9 cellular contexts compared by ENCODE assay signal in genomic region chr6:107618672-107619071, GRCh38.
DNase-seq lines count a peak whose midpoint lies in the region; ATAC-seq and TF ChIP-seq lines count a peak whose summit lies in the region.
"Had no signal": no experiment of that assay in that cellular context is flagged by ENCODE, and none has a peak within 500 bp of the region (broad histone marks: within the 10 kb centered on the region; RNA-seq: fewer than 3 reads in every experiment).

No MANE protein-coding gene starts in this region.

- H3K4me3 ChIP-seq in CD8-positive, alpha-beta memory T cell (ENCODE audit: low read length), result no peak overlapping the region
- no peak overlapping the region for H3K4me3 ChIP-seq in MM.1S (ENCODE audit: low read length)
- H3K4me3 ChIP-seq in heart right ventricle, result no peak overlapping the region

- H3K36me3 ChIP-seq in CD8-positive, alpha-beta memory T cell (ENCODE audit: insufficient read depth, low read length), result no peaks in the 10 kb centered on the region
- H3K36me3 ChIP-seq in MM.1S (replicated peaks; ENCODE audit: insufficient read depth, low read length), result no peaks in the 10 kb centered on the region
- H3K36me3 ChIP-seq in heart right ventricle, result no peaks in the 10 kb centered on the region

- no peaks in the 10 kb centered on the region for H3K9me2 ChIP-seq in MM.1S (replicated peaks; ENCODE audit: insufficient read depth, low read length)

- no peaks in the 10 kb centered on the region for H3F3A ChIP-seq in MM.1S (ENCODE audit: insufficient read depth, low read length)

- H3K27me3 ChIP-seq in CD8-positive, alpha-beta memory T cell (ENCODE audit: insufficient read depth, low read length, poor library complexity, severe bottlenecking), result no peaks in the 10 kb centered on the region
- H3K27me3 ChIP-seq in MM.1S (replicated peaks; ENCODE audit: insufficient read depth, low read length), result no peaks in the 10 kb centered on the region
- H3K27me3 ChIP-seq in heart right ventricle, result no peaks in the 10 kb centered on the region

- peak; percentile 16 to 75 (median 64) for DNase-seq in CD8-positive, alpha-beta memory T cell
- DNase-seq in activated naive CD8-positive, alpha-beta T cell treated with anti-CD3 and anti-CD28 coated beads, Interleukin-2, amount 10 ng/mL, durations not matched to agents 7 days and 5 days, result peak; percentile 67
- no peak for DNase-seq in NCI-H1417 (lab: John Stamatoyannopoulos, UW)
- no peak for DNase-seq in MM.1S
- DNase-seq in NCI-H146 treated with DMSO at 0.1 percent for 48 hours (lab: John Stamatoyannopoulos, UW; ENCODE audit: unreplicated experiment), result no peak
- no peak for DNase-seq in heart right ventricle

- peak overlapping the region in 6 of 7 donors; percentile 32 to 72 (median 56) for H3K4me3 Mint-ChIP-seq in CD8-positive, alpha-beta memory T cell
- peak overlapping the region; percentile 48 for H3K4me3 Mint-ChIP-seq in activated naive CD8-positive, alpha-beta T cell treated with anti-CD3 and anti-CD28 coated beads, Interleukin-2, amount 10 ng/mL, durations not matched to agents 7 days and 5 days

- no peaks in the 10 kb centered on the region for H3K27me3 Mint-ChIP-seq in CD8-positive, alpha-beta memory T cell
- peaks cover 3% of the 10 kb centered on the region for H3K27me3 Mint-ChIP-seq in activated naive CD8-positive, alpha-beta T cell treated with anti-CD3 and anti-CD28 coated beads, Interleukin-2, amount 10 ng/mL, durations not matched to agents 7 days and 5 days

- H3K9me3 ChIP-seq in CD8-positive, alpha-beta memory T cell (ENCODE audit: low read length), result no peaks in the 10 kb centered on the region
- H3K9me3 ChIP-seq in MM.1S (replicated peaks; ENCODE audit: insufficient read depth, low read length) (no peaks in the 10 kb centered on the region), heart right ventricle (no peaks in the 10 kb centered on the region)

- ATAC-seq in GM21390 (IDR thresholded peaks at IDR 0.05; ENCODE audit: unreplicated experiment) (peak; percentile 97), HG03521 (IDR thresholded peaks at IDR 0.05; ENCODE audit: unreplicated experiment) (peak; percentile 97), heart right ventricle (no peak)
- peak; percentile 99 for ATAC-seq in activated naive CD8-positive, alpha-beta T cell treated with anti-CD3 and anti-CD28 coated beads, Interleukin-2, amount 10 ng/mL, durations not matched to agents 7 days and 5 days (ENCODE audit: low read depth)

- peaks cover 0 to 4% (median 0%) of the 10 kb centered on the region in 3 donors for H3K36me3 Mint-ChIP-seq in CD8-positive, alpha-beta memory T cell
- H3K36me3 Mint-ChIP-seq in activated naive CD8-positive, alpha-beta T cell treated with anti-CD3 and anti-CD28 coated beads, Interleukin-2, amount 10 ng/mL, durations not matched to agents 7 days and 5 days, result peaks cover 9% of the 10 kb centered on the region

- no peak overlapping the region for H3K9ac ChIP-seq in MM.1S (ENCODE audit: low read length)

- H3K9me3 Mint-ChIP-seq in CD8-positive, alpha-beta memory T cell, result no peaks in the 10 kb centered on the region
- H3K9me3 Mint-ChIP-seq in activated naive CD8-positive, alpha-beta T cell treated with anti-CD3 and anti-CD28 coated beads, Interleukin-2, amount 10 ng/mL, durations not matched to agents 7 days and 5 days, result no peaks in the 10 kb centered on the region

- H2AFZ ChIP-seq in MM.1S (ENCODE audit: low read length), result no peak overlapping the region

- CTCF ChIA-PET in CD8-positive, alpha-beta memory T cell (lab: Charles Lee), result interaction anchor here (0.6 to 1.5 kb wide), 6 partner anchors 9 to 505 kb away, joined by 3 to 7 read pairs (median 4); no protein-coding TSS in a partner anchor

- H3K27ac Mint-ChIP-seq in CD8-positive, alpha-beta memory T cell, result peak overlapping the region; percentile 5 to 99 (median 81)
- peak overlapping the region; percentile 91 for H3K27ac Mint-ChIP-seq in activated naive CD8-positive, alpha-beta T cell treated with anti-CD3 and anti-CD28 coated beads, Interleukin-2, amount 10 ng/mL, durations not matched to agents 7 days and 5 days

- no peaks in the 10 kb centered on the region for H3K79me2 ChIP-seq in MM.1S (ENCODE audit: low read length)

- POLR2A ChIA-PET in CD8-positive, alpha-beta memory T cell (lab: Charles Lee), result interaction anchor here (0.6 to 1.0 kb wide), 2 partner anchors 38 to 159 kb away, joined by 3 to 4 read pairs; partner anchors contain the start of gene PDSS2
- POLR2A ChIA-PET in activated naive CD8-positive, alpha-beta T cell treated with anti-CD3 and anti-CD28 coated beads, Interleukin-2, amount 10 ng/mL, durations not matched to agents 7 days and 5 days (lab: Charles Lee), result interaction anchor here (0.7 to 2.8 kb wide), 7 partner anchors 10 to 159 kb away, joined by 3 to 29 read pairs (median 11); partner anchors contain the start of gene PDSS2

- intact Hi-C loops in heart right ventricle (cut with DNase I), result no loop called here

- no peak overlapping the region for H3K27ac ChIP-seq in CD8-positive, alpha-beta memory T cell (ENCODE audit: low read depth, low read length)
- H3K27ac ChIP-seq in MM.1S (ENCODE audit: low read length) (no peak overlapping the region), heart right ventricle (peak overlapping the region in 1 of 10 donors; percentile 16)
- H3K27ac ChIP-seq: C4-2B had no signal

- no peak for TF ChIP-seq CTCF in MM.1S (IDR thresholded peaks at IDR 0.05; ENCODE audit: low read length)
- no peak for TF ChIP-seq CTCF in heart right ventricle (IDR thresholded peaks at IDR 0.05)

- WGBS in heart right ventricle, 2 donors, result 93 to 96% methylated on average over 9 of the region's 9 CpGs

- no peak overlapping the region for H3K4me2 ChIP-seq in MM.1S (ENCODE audit: low read depth, low read length)

- H3K4me1 ChIP-seq in CD8-positive, alpha-beta memory T cell (ENCODE audit: insufficient read depth, low read length), result peaks cover 18% of the 10 kb centered on the region
- H3K4me1 ChIP-seq in MM.1S (ENCODE audit: low read length) (no peaks in the 10 kb centered on the region), heart right ventricle (peaks cover 0 to 48% (median 19%) of the 10 kb centered on the region in 9 donors)

- H4K20me1 ChIP-seq in MM.1S (ENCODE audit: insufficient read depth, low read length), result no peaks in the 10 kb centered on the region

- peaks cover 29 to 32% (median 31%) of the 10 kb centered on the region in 3 donors for H3K4me1 Mint-ChIP-seq in CD8-positive, alpha-beta memory T cell
- H3K4me1 Mint-ChIP-seq in activated naive CD8-positive, alpha-beta T cell treated with anti-CD3 and anti-CD28 coated beads, Interleukin-2, amount 10 ng/mL, durations not matched to agents 7 days and 5 days, result peaks cover 36% of the 10 kb centered on the region

Comparison
In these comparisons a context has a peak if more than half of its experiments do, and no peak if none do; other contexts are left out.
1. DNase-seq: peak in CD8-positive, alpha-beta memory T cell (5 of 5) and activated naive CD8-positive, alpha-beta T cell treated with anti-CD3 and anti-CD28 coated beads, Interleukin-2, amount 10 ng/mL, durations not matched to agents 7 days and 5 days (single experiment); none in NCI-H1417 (0 of 3), MM.1S (single experiment), NCI-H146 treated with DMSO at 0.1 percent for 48 hours (single experiment) and heart right ventricle (0 of 2).
2. ATAC-seq: peak in GM21390 (single experiment), HG03521 (single experiment) and activated naive CD8-positive, alpha-beta T cell treated with anti-CD3 and anti-CD28 coated beads, Interleukin-2, amount 10 ng/mL, durations not matched to agents 7 days and 5 days (single experiment); none in heart right ventricle (0 of 8).